ENCODE assay signal across 21 cellular contexts in genomic region chr5:153860482-153860881, GRCh38.
"Had no signal": no experiment of that assay in that cellular context is flagged by ENCODE, and none has a peak within 500 bp of the region (broad histone marks: within the 10 kb centered on the region; RNA-seq: fewer than 3 reads in every experiment).

No MANE protein-coding gene starts in this region.

- H3K27me3 ChIP-seq: left lung, right atrium auricular region, tibial artery had no signal

- H3K27ac Mint-ChIP-seq: activated CD4-positive, alpha-beta T cell treated with anti-CD3 and anti-CD28 coated beads, Interleukin-2, amount 10 ng/mL, durations not matched to agents 24 days and 14 days; activated CD8-positive, alpha-beta T cell treated with anti-CD3 and anti-CD28 coated beads for 36 hours; activated naive CD8-positive, alpha-beta T cell treated with anti-CD3 and anti-CD28 coated beads, Interleukin-2, amount 10 ng/mL, durations not matched to agents 7 days and 5 days; activated T-cell treated with anti-CD3 and anti-CD28 coated beads, Interleukin-2, amount 50 U/mL, for 24 hours; activated T-helper 2 cell treated with anti-CD3 and anti-CD28 coated beads, Interferon-gamma antibody, Interleukin-2, Interleukin-4, amounts not matched to agents 10 μg/mL and 5 μg/mL and 100 μg/mL, durations not matched to agents 14 hours and 24 hours and 36 hours; mesothelial cell of epicardium had no signal

- H3K4me1 Mint-ChIP-seq: activated CD4-positive, alpha-beta T cell treated with anti-CD3 and anti-CD28 coated beads, Interleukin-2, amount 10 ng/mL, durations not matched to agents 24 days and 14 days; activated naive CD8-positive, alpha-beta T cell treated with anti-CD3 and anti-CD28 coated beads, Interleukin-2, amount 10 ng/mL, durations not matched to agents 7 days and 5 days had no signal

- H3K36me3 ChIP-seq: left lung, prostate gland, right atrium auricular region, tibial artery had no signal

- H3K27me3 Mint-ChIP-seq: activated CD4-positive, alpha-beta T cell treated with anti-CD3 and anti-CD28 coated beads, Interleukin-2, amount 10 ng/mL, durations not matched to agents 24 days and 14 days; activated naive CD8-positive, alpha-beta T cell treated with anti-CD3 and anti-CD28 coated beads, Interleukin-2, amount 10 ng/mL, durations not matched to agents 7 days and 5 days had no signal

- ATAC-seq: activated CD8-positive, alpha-beta T cell treated with anti-CD3 and anti-CD28 coated beads for 36 hours; foreskin keratinocyte; left lung; stimulated activated naive CD8-positive, alpha-beta T cell treated with anti-CD3 and anti-CD28 coated beads, Interleukin-15, Interleukin-2, amounts not matched to agents 100 U/mL and 50 U/mL, for 24 hours had no signal

- DNase-seq: activated CD4-positive, alpha-beta T cell treated with anti-CD3 and anti-CD28 coated beads, Interleukin-2, amount 10 ng/mL, durations not matched to agents 24 days and 14 days; activated CD8-positive, alpha-beta T cell treated with anti-CD3 and anti-CD28 coated beads for 36 hours; activated naive CD4-positive, alpha-beta T cell treated with Interleukin-2 at 50 U/mL for 16 hours; activated naive CD8-positive, alpha-beta T cell treated with anti-CD3 and anti-CD28 coated beads, Interleukin-2, amount 10 ng/mL, durations not matched to agents 7 days and 5 days; activated T-cell treated with anti-CD3 and anti-CD28 coated beads, Interleukin-2, amount 50 U/mL, for 24 hours; anterior cingulate cortex; central memory CD4-positive, alpha-beta T cell; dorsolateral prefrontal cortex; foreskin keratinocyte; hypothalamus; islet precursor cell; left lung; stimulated activated naive CD8-positive, alpha-beta T cell treated with anti-CD3 and anti-CD28 coated beads, Interleukin-15, Interleukin-2, amounts not matched to agents 100 U/mL and 50 U/mL, for 24 hours; substantia nigra; tibial artery had no signal

- H3K9me3 ChIP-seq: prostate gland, tibial artery had no signal

- H3K27ac ChIP-seq: dorsolateral prefrontal cortex, foreskin keratinocyte, left lung, prostate gland, right atrium auricular region, skin epidermis, tibial artery had no signal

- H3K4me1 ChIP-seq: left lung, prostate gland, right atrium auricular region, tibial artery had no signal

- H3K9me3 Mint-ChIP-seq: activated CD4-positive, alpha-beta T cell treated with anti-CD3 and anti-CD28 coated beads, Interleukin-2, amount 10 ng/mL, durations not matched to agents 24 days and 14 days; activated CD8-positive, alpha-beta T cell treated with anti-CD3 and anti-CD28 coated beads for 36 hours; activated naive CD8-positive, alpha-beta T cell treated with anti-CD3 and anti-CD28 coated beads, Interleukin-2, amount 10 ng/mL, durations not matched to agents 7 days and 5 days; activated T-cell treated with anti-CD3 and anti-CD28 coated beads, Interleukin-2, amount 50 U/mL, for 24 hours; activated T-helper 2 cell treated with anti-CD3 and anti-CD28 coated beads, Interferon-gamma antibody, Interleukin-2, Interleukin-4, amounts not matched to agents 10 μg/mL and 5 μg/mL and 100 μg/mL, durations not matched to agents 14 hours and 24 hours and 36 hours had no signal

- H3K4me3 ChIP-seq: dorsolateral prefrontal cortex, left lung, prostate gland, right atrium auricular region, skin epidermis, tibial artery had no signal

- H3K4me3 Mint-ChIP-seq: activated CD4-positive, alpha-beta T cell treated with anti-CD3 and anti-CD28 coated beads, Interleukin-2, amount 10 ng/mL, durations not matched to agents 24 days and 14 days; activated CD8-positive, alpha-beta T cell treated with anti-CD3 and anti-CD28 coated beads for 36 hours; activated naive CD8-positive, alpha-beta T cell treated with anti-CD3 and anti-CD28 coated beads, Interleukin-2, amount 10 ng/mL, durations not matched to agents 7 days and 5 days; activated T-cell treated with anti-CD3 and anti-CD28 coated beads, Interleukin-2, amount 50 U/mL, for 24 hours; brain; mesothelial cell of epicardium had no signal

- H3K36me3 Mint-ChIP-seq: activated naive CD8-positive, alpha-beta T cell treated with anti-CD3 and anti-CD28 coated beads, Interleukin-2, amount 10 ng/mL, durations not matched to agents 7 days and 5 days; brain; mesothelial cell of epicardium had no signal
